Comparison of ENCODE assay signal across 8 cellular contexts in the genomic region with DNA sequence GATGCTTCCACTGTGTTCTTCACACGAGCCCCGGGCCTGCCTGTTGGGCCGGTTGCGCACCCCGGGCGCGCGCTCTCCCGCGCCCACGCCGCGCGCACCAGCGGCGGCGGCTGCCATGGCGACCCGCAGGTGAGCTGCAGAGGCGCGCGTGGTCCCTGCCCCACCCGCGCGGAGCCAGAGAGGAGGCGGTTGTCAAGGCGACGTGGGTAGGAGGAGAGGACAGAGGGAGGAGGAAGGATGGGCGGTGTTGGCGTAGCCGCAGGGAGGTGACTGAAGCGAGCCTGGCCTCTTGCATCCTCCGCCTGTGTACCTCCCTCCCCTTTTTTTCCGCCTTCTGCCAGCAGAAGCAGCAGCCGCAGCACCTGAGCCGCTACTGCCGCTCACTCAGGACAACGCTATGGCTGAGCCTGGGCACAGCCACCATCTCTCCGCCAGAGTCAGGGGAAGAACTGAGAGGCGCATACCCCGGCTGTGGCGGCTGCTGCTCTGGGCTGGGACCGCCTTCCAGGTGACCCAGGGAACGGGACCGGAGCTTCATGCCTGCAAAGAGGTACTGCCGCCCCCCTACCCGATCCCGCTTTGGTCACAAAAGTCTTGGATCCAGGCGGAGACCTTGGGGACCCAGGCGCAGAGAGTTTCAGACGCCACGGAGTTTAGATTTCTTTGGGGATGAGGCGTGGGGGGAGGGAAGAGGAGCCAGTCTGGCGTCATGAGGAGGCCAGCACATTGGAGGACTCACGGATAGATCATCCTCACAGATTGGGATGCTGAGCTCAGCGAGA. TPM values are rescaled to one million over a fixed set of nuclear protein-coding genes. Genes with fewer than 3 reads are reported as not detected.
DNase-seq lines count a peak whose midpoint lies in the region; ATAC-seq, FAIRE-seq and TF ChIP-seq lines count a peak whose summit lies in the region.

A gene with protein sequence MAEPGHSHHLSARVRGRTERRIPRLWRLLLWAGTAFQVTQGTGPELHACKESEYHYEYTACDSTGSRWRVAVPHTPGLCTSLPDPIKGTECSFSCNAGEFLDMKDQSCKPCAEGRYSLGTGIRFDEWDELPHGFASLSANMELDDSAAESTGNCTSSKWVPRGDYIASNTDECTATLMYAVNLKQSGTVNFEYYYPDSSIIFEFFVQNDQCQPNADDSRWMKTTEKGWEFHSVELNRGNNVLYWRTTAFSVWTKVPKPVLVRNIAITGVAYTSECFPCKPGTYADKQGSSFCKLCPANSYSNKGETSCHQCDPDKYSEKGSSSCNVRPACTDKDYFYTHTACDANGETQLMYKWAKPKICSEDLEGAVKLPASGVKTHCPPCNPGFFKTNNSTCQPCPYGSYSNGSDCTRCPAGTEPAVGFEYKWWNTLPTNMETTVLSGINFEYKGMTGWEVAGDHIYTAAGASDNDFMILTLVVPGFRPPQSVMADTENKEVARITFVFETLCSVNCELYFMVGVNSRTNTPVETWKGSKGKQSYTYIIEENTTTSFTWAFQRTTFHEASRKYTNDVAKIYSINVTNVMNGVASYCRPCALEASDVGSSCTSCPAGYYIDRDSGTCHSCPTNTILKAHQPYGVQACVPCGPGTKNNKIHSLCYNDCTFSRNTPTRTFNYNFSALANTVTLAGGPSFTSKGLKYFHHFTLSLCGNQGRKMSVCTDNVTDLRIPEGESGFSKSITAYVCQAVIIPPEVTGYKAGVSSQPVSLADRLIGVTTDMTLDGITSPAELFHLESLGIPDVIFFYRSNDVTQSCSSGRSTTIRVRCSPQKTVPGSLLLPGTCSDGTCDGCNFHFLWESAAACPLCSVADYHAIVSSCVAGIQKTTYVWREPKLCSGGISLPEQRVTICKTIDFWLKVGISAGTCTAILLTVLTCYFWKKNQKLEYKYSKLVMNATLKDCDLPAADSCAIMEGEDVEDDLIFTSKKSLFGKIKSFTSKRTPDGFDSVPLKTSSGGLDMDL (plus strand): TSS at position 329 of the 782 bp plus-strand sequence. CDS start 69 bp downstream, at position 398.

- H3K27me3 Mint-ChIP-seq in progenitor cell of endocrine pancreas: peaks cover 56% of the 10 kb centered on the region

- H3K4me3 Mint-ChIP-seq in progenitor cell of endocrine pancreas (ENCODE audit: low read depth): peak within 1 kb of the TSS; percentile 69

- intact Hi-C loops in heart left ventricle (cut with DNase I): loop anchor here in 8 of 10 donors (2.0 to 10.0 kb wide), 12 partner anchors 72 to 289 kb away; a partner anchor contains a TSS

- TF ChIP-seq POLR2A in GM12891 (IDR thresholded peaks at IDR 0.05; ENCODE audit: low read depth, low read length) (no peak), heart left ventricle (IDR thresholded peaks at IDR 0.05) (no peak), upper lobe of left lung (IDR thresholded peaks at IDR 0.05) (peak in 1 of 4 donors; percentile 23)

- H3K36me3 ChIP-seq in RWPE2 (ENCODE audit: low read depth) (no peaks in the 10 kb centered on the region), heart left ventricle (no peaks in the 10 kb centered on the region), upper lobe of left lung (no peaks in the 10 kb centered on the region), SJCRH30 (no peaks in the 10 kb centered on the region)

- H3K4me1 ChIP-seq in RWPE2 (ENCODE audit: insufficient read depth, poor library complexity, severe bottlenecking): no peaks in the 10 kb centered on the region
- peaks cover 0 to 28% (median 18%) of the 10 kb centered on the region in 12 donors for H3K4me1 ChIP-seq in heart left ventricle
- peaks cover 16 to 27% (median 19%) of the 10 kb centered on the region in 4 donors for H3K4me1 ChIP-seq in upper lobe of left lung
- no peaks in the 10 kb centered on the region for H3K4me1 ChIP-seq in SJCRH30

- DNase-seq in GM12891 (ENCODE audit: insufficient read length, low spot score): no peak
- no peak for DNase-seq in RWPE2 (ENCODE audit: low spot score)
- peak; percentile 81 for DNase-seq in activated naive CD4-positive, alpha-beta T cell treated with anti-CD3 and anti-CD28 coated beads, Interleukin-2, amount 50 U/mL, for 16 hours
- DNase-seq in heart left ventricle: peak in 4 of 5 donors; percentile 41 to 74 (median 50)
- no peak for DNase-seq in progenitor cell of endocrine pancreas (ENCODE audit: low spot score, unreplicated experiment)
- peak; percentile 71 to 89 for DNase-seq in upper lobe of left lung
- DNase-seq in SJCRH30: no peak

- FAIRE-seq in GM12891 (lab: Jason Lieb, UNC): peak; percentile 54

- no peak within 1 kb of the TSS for H3K27ac ChIP-seq in RWPE2 (ENCODE audit: poor library complexity, severe bottlenecking)
- H3K27ac ChIP-seq in heart left ventricle: no peak within 1 kb of the TSS
- no peak within 1 kb of the TSS for H3K27ac ChIP-seq in upper lobe of left lung
- no peak within 1 kb of the TSS for H3K27ac ChIP-seq in SJCRH30

- peak within 1 kb of the TSS; percentile 35 for H3K27ac Mint-ChIP-seq in progenitor cell of endocrine pancreas

- H3K27me3 ChIP-seq in RWPE2 (ENCODE audit: insufficient read depth, poor library complexity, severe bottlenecking): peaks cover 37% of the 10 kb centered on the region
- H3K27me3 ChIP-seq in heart left ventricle: peaks cover 0 to 44% (median 24%) of the 10 kb centered on the region in 9 donors
- peaks cover 0 to 10% (median 4%) of the 10 kb centered on the region in 4 donors for H3K27me3 ChIP-seq in upper lobe of left lung
- no peaks in the 10 kb centered on the region for H3K27me3 ChIP-seq in SJCRH30

- ATAC-seq in HG03342 (IDR thresholded peaks at IDR 0.05; ENCODE audit: unreplicated experiment): peak; percentile 38
- peak; percentile 60 for ATAC-seq in RWPE2 (ENCODE audit: low read depth)
- peak in 3 of 4 donors; percentile 18 to 69 (median 31) for ATAC-seq in heart left ventricle
- peak; percentile 49 to 51 for ATAC-seq in upper lobe of left lung (ENCODE audit: low FRiP score in 2 of 2)

- no peaks in the 10 kb centered on the region for H3K36me3 Mint-ChIP-seq in progenitor cell of endocrine pancreas (ENCODE audit: insufficient read depth)

- H3K4me1 Mint-ChIP-seq in progenitor cell of endocrine pancreas (ENCODE audit: low read depth): peaks cover 20% of the 10 kb centered on the region

- no peak for TF ChIP-seq CTCF in RWPE2 (IDR thresholded peaks at IDR 0.05; ENCODE audit: poor library complexity, severe bottlenecking)
- TF ChIP-seq CTCF in heart left ventricle (IDR thresholded peaks at IDR 0.05): no peak
- TF ChIP-seq CTCF in progenitor cell of endocrine pancreas (IDR thresholded peaks at IDR 0.05; ENCODE audit: unreplicated experiment): no peak
- no peak for TF ChIP-seq CTCF in upper lobe of left lung (IDR thresholded peaks at IDR 0.05)

- 2 to 7% (median 4%) methylated on average over 17 to 56 of the region's 56 CpGs for WGBS in heart left ventricle, 4 donors
- 2 to 3% methylated on average over 32 to 53 of the region's 56 CpGs for WGBS in upper lobe of left lung, 2 donors

- H3K4me3 ChIP-seq in RWPE2 (ENCODE audit: severe bottlenecking) (peak within 1 kb of the TSS; percentile 29), heart left ventricle (peak within 1 kb of the TSS; percentile 7 to 54 (median 40)), upper lobe of left lung (peak within 1 kb of the TSS in 3 of 4 donors; percentile 34 to 46 (median 44)), SJCRH30 (no peak within 1 kb of the TSS)

- TF ChIP-seq EP300 in upper lobe of left lung (IDR thresholded peaks at IDR 0.05): no peak

- H3K9me3 Mint-ChIP-seq in progenitor cell of endocrine pancreas (ENCODE audit: low read depth): no peaks in the 10 kb centered on the region

- H3K9me3 ChIP-seq in RWPE2 (ENCODE audit: severe bottlenecking) (no peaks in the 10 kb centered on the region), heart left ventricle (no peaks in the 10 kb centered on the region), upper lobe of left lung (no peaks in the 10 kb centered on the region), SJCRH30 (replicated peaks) (no peaks in the 10 kb centered on the region)

TF ChIP-seq in GM12891, 5 proteins besides CTCF, POLR2A, EP300 and RAD21:
- TF ChIP-seq PAX5 (IDR thresholded peaks at IDR 0.05; ENCODE audit: insufficient read depth, low read length, severe bottlenecking): no peak
- no peak for TF ChIP-seq TAF1 (IDR thresholded peaks at IDR 0.05; ENCODE audit: low read depth, low read length)
- no peak for TF ChIP-seq POU2F2 (IDR thresholded peaks at IDR 0.05; ENCODE audit: low read depth, low read length)
- TF ChIP-seq POLR2AphosphoS5 (IDR thresholded peaks at IDR 0.05; ENCODE audit: low read depth, low read length): no peak
- TF ChIP-seq SPI1 (IDR thresholded peaks at IDR 0.05; ENCODE audit: low read depth, low read length): no peak

RNA-seq across cellular contexts. Expression of the gene that starts here (rescaled TPM):
- 0.04 TPM for polyA plus RNA-seq in GM12891 (2012; ENCODE audit: low read depth, missing spikeins)
- under 1 TPM in 7 of 9 donors, not detected in 2; 0.11 to 0.83 (median 0.31) TPM for total RNA-seq in heart left ventricle
- polyA plus RNA-seq in heart left ventricle: under 1 TPM; 0.04 to 0.11 TPM
- 10.6 and 14.6 TPM in 2 replicates for total RNA-seq in progenitor cell of endocrine pancreas
- 10 to 100 TPM; 14.7 to 49.3 (median 24.4) TPM for total RNA-seq in upper lobe of left lung
- 0.03 TPM in 1 of 2 replicates, not detected in the other for total RNA-seq in SJCRH30 (2014; rRNA removed; shearing (Covaris generic))

Comparison
In these comparisons a context has a peak if more than half of its experiments do, and no peak if none do; other contexts are left out.
1. Peak in DNase-seq, ATAC-seq and H3K4me3 ChIP-seq in heart left ventricle; RNA of the gene not detected or under 1 TPM.
2. DNase-seq: peak in activated naive CD4-positive, alpha-beta T cell treated with anti-CD3 and anti-CD28 coated beads, Interleukin-2, amount 50 U/mL, for 16 hours (single experiment) and upper lobe of left lung (2 of 2); none in GM12891 (single experiment), RWPE2 (single experiment), progenitor cell of endocrine pancreas (single experiment) and SJCRH30 (0 of 2).
3. Peak in every context shown above with its lines, with median percentiles within 50 percentile points of each other: ATAC-seq.